ENCODE assay signal across 1 cellular context in the genomic region with DNA sequence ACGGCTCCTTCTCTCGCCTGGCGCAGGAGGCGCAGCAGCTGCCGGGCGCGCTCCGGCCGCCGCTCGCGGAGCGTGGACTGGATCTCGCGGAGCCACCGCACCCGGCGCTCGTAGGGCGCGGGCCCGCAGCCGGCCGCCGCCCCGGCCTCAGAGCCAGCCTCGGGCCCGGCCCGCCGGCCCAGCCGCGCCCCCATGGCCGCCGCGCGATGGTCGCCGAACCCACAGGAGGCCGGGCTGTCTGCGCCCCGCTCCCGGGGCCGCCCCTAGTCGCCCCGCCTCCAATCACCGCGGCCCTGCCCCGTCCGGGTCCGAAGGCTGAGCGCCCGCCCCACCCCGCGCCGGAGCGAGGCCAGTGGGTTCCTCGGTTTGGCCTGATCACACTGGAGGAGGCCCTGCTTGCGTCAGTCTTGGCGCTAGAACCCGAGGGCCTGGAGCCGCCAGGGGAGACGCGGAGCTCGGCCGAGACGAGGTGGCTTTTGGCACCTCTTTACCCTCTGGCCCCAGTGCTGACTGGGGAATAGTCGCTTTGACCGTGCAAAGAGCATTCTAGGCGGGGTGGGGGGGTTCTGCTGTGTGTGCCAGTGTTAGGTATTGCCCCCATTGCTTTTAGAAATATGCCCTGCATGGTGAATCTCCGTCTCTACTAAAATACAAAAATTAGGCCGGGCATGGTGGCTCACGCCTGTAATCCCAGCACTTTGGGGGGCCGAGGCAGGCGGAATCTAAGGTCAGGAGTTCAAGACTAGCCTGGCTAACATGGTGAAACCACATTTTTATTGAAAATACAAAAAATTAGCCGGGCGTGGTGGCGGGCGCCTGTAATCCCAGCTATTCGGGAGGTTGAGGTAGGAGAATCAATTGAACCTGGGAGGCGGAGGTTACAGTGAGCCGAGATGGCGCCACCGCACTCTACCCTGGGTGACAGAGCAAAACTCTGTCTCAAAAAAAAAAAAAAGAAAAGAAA.
TF ChIP-seq lines count a peak whose summit lies in the region.

A gene with protein sequence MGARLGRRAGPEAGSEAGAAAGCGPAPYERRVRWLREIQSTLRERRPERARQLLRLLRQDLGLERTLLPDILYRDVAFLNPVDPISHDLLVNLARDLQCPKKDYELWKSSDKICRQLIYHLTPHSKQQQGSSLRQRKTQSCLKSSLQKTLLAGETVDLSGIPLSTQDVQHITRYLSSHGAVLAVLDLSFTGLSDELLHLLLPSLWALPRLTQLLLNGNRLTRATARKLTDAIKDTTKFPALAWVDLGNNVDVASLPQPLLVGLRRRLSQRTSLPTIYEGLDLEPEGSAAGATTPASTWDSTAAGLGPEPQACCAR (minus strand): TSS at position 228 of the 964 bp plus-strand sequence. CDS start 34 bp downstream, at position 194.

TF ChIP-seq in HEK293, 187 proteins besides CTCF, POLR2A, EP300 and RAD21 (continued from another document):
- TF ChIP-seq, protein P1, sequence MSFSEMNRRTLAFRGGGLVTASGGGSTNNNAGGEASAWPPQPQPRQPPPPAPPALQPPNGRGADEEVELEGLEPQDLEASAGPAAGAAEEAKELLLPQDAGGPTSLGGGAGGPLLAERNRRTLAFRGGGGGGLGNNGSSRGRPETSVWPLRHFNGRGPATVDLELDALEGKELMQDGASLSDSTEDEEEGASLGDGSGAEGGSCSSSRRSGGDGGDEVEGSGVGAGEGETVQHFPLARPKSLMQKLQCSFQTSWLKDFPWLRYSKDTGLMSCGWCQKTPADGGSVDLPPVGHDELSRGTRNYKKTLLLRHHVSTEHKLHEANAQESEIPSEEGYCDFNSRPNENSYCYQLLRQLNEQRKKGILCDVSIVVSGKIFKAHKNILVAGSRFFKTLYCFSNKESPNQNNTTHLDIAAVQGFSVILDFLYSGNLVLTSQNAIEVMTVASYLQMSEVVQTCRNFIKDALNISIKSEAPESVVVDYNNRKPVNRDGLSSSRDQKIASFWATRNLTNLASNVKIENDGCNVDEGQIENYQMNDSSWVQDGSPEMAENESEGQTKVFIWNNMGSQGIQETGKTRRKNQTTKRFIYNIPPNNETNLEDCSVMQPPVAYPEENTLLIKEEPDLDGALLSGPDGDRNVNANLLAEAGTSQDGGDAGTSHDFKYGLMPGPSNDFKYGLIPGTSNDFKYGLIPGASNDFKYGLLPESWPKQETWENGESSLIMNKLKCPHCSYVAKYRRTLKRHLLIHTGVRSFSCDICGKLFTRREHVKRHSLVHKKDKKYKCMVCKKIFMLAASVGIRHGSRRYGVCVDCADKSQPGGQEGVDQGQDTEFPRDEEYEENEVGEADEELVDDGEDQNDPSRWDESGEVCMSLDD (tag by site-specific recombination; IDR thresholded peaks at IDR 0.05): peak; percentile 67; the same call in 1 of the 2 replicates
- TF ChIP-seq HOXD13 (CRISPR knock-in tag; IDR thresholded peaks at IDR 0.05; ENCODE audit: borderline replicate concordance): no peak
- TF ChIP-seq GLIS1 (tag by site-specific recombination; IDR thresholded peaks at IDR 0.05): peak; percentile 76
- no peak for TF ChIP-seq ZNF571 (tag by site-specific recombination; IDR thresholded peaks at IDR 0.05)
- TF ChIP-seq BCL11A (tag by site-specific recombination; IDR thresholded peaks at IDR 0.05; ENCODE audit: low read depth): peak; percentile 51; the same call in 1 of the 2 replicates
- TF ChIP-seq ZNF335 (tag by site-specific recombination; conservative IDR thresholded peaks at IDR 0.05): peak; percentile 68
- 0 out of 2 replicates have a peak, but pooled peaks have one; percentile 3 for TF ChIP-seq ZBTB7A (tag by site-specific recombination; IDR thresholded peaks at IDR 0.05; ENCODE audit: low read depth)
- TF ChIP-seq OVOL3 (tag by site-specific recombination; IDR thresholded peaks at IDR 0.05): no peak
- TF ChIP-seq, protein P2, sequence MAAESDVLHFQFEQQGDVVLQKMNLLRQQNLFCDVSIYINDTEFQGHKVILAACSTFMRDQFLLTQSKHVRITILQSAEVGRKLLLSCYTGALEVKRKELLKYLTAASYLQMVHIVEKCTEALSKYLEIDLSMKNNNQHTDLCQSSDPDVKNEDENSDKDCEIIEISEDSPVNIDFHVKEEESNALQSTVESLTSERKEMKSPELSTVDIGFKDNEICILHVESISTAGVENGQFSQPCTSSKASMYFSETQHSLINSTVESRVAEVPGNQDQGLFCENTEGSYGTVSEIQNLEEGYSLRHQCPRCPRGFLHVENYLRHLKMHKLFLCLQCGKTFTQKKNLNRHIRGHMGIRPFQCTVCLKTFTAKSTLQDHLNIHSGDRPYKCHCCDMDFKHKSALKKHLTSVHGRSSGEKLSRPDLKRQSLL (tag by site-specific recombination; IDR thresholded peaks at IDR 0.05): peak; percentile 98
- TF ChIP-seq ZNF138 (tag by site-specific recombination; IDR thresholded peaks at IDR 0.05; ENCODE audit: borderline replicate concordance): no peak
- TF ChIP-seq SP2 (tag by site-specific recombination; IDR thresholded peaks at IDR 0.05): peak; percentile 84
- peak; percentile 24; the same call in 1 of the 2 replicates for TF ChIP-seq KLF8 (tag by site-specific recombination; IDR thresholded peaks at IDR 0.05)
- peak; percentile 11; the same call in 1 of the 2 replicates for TF ChIP-seq ZNF600 (tag by site-specific recombination; IDR thresholded peaks at IDR 0.05)
- no peak for TF ChIP-seq ZNF2 (tag by site-specific recombination; IDR thresholded peaks at IDR 0.05)
- TF ChIP-seq ZNF19 (tag by site-specific recombination; IDR thresholded peaks at IDR 0.05; ENCODE audit: low read depth): no peak
- TF ChIP-seq SP3 (tag by site-specific recombination; IDR thresholded peaks at IDR 0.05): peak; percentile 24; the same call in 1 of the 2 replicates
- TF ChIP-seq ZXDB (tag by site-specific recombination; IDR thresholded peaks at IDR 0.05): peak; percentile 65
- TF ChIP-seq, protein P3, sequence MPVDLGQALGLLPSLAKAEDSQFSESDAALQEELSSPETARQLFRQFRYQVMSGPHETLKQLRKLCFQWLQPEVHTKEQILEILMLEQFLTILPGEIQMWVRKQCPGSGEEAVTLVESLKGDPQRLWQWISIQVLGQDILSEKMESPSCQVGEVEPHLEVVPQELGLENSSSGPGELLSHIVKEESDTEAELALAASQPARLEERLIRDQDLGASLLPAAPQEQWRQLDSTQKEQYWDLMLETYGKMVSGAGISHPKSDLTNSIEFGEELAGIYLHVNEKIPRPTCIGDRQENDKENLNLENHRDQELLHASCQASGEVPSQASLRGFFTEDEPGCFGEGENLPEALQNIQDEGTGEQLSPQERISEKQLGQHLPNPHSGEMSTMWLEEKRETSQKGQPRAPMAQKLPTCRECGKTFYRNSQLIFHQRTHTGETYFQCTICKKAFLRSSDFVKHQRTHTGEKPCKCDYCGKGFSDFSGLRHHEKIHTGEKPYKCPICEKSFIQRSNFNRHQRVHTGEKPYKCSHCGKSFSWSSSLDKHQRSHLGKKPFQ (tag by site-specific recombination; IDR thresholded peaks at IDR 0.05): peak; percentile 89
- TF ChIP-seq ZNF843 (tag by site-specific recombination; IDR thresholded peaks at IDR 0.05): no peak
- peak; percentile 46; the same call in 1 of the 2 replicates for TF ChIP-seq ZSCAN30 (tag by site-specific recombination; IDR thresholded peaks at IDR 0.05)
- TF ChIP-seq, protein P4, sequence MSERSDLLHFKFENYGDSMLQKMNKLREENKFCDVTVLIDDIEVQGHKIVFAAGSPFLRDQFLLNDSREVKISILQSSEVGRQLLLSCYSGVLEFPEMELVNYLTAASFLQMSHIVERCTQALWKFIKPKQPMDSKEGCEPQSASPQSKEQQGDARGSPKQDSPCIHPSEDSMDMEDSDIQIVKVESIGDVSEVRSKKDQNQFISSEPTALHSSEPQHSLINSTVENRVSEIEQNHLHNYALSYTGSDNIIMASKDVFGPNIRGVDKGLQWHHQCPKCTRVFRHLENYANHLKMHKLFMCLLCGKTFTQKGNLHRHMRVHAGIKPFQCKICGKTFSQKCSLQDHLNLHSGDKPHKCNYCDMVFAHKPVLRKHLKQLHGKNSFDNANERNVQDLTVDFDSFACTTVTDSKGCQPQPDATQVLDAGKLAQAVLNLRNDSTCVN (tag by site-specific recombination; optimal IDR thresholded peaks at IDR 0.05): peak; percentile 41
- TF ChIP-seq, protein P5, sequence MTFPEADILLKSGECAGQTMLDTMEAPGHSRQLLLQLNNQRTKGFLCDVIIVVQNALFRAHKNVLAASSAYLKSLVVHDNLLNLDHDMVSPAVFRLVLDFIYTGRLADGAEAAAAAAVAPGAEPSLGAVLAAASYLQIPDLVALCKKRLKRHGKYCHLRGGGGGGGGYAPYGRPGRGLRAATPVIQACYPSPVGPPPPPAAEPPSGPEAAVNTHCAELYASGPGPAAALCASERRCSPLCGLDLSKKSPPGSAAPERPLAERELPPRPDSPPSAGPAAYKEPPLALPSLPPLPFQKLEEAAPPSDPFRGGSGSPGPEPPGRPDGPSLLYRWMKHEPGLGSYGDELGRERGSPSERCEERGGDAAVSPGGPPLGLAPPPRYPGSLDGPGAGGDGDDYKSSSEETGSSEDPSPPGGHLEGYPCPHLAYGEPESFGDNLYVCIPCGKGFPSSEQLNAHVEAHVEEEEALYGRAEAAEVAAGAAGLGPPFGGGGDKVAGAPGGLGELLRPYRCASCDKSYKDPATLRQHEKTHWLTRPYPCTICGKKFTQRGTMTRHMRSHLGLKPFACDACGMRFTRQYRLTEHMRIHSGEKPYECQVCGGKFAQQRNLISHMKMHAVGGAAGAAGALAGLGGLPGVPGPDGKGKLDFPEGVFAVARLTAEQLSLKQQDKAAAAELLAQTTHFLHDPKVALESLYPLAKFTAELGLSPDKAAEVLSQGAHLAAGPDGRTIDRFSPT (tag by site-specific recombination; IDR thresholded peaks at IDR 0.05): 0 out of 2 replicates have a peak, but pooled peaks have one; percentile 13
- TF ChIP-seq ZNF561 (tag by site-specific recombination; IDR thresholded peaks at IDR 0.05; ENCODE audit: borderline replicate concordance): peak; percentile 52; the same call in 1 of the 2 replicates
- TF ChIP-seq ZBTB17 (tag by site-specific recombination; IDR thresholded peaks at IDR 0.05): peak; percentile 66; the same call in 1 of the 2 replicates
- TF ChIP-seq ZNF394 (tag by site-specific recombination; IDR thresholded peaks at IDR 0.05; ENCODE audit: borderline replicate concordance): no peak
- TF ChIP-seq, protein P6, sequence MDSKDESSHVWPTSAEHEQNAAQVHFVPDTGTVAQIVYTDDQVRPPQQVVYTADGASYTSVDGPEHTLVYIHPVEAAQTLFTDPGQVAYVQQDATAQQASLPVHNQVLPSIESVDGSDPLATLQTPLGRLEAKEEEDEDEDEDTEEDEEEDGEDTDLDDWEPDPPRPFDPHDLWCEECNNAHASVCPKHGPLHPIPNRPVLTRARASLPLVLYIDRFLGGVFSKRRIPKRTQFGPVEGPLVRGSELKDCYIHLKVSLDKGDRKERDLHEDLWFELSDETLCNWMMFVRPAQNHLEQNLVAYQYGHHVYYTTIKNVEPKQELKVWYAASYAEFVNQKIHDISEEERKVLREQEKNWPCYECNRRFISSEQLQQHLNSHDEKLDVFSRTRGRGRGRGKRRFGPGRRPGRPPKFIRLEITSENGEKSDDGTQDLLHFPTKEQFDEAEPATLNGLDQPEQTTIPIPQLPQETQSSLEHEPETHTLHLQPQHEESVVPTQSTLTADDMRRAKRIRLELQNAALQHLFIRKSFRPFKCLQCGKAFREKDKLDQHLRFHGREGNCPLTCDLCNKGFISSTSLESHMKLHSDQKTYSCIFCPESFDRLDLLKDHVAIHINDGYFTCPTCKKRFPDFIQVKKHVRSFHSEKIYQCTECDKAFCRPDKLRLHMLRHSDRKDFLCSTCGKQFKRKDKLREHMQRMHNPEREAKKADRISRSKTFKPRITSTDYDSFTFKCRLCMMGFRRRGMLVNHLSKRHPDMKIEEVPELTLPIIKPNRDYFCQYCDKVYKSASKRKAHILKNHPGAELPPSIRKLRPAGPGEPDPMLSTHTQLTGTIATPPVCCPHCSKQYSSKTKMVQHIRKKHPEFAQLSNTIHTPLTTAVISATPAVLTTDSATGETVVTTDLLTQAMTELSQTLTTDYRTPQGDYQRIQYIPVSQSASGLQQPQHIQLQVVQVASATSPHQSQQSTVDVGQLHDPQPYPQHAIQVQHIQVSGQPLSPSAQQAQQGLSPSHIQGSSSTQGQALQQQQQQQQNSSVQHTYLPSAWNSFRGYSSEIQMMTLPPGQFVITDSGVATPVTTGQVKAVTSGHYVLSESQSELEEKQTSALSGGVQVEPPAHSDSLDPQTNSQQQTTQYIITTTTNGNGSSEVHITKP (tag by site-specific recombination; IDR thresholded peaks at IDR 0.05): 0 out of 2 replicates have a peak, but pooled peaks have one; percentile 24
